5 cellular contexts compared by ENCODE assay signal in the genomic region with DNA sequence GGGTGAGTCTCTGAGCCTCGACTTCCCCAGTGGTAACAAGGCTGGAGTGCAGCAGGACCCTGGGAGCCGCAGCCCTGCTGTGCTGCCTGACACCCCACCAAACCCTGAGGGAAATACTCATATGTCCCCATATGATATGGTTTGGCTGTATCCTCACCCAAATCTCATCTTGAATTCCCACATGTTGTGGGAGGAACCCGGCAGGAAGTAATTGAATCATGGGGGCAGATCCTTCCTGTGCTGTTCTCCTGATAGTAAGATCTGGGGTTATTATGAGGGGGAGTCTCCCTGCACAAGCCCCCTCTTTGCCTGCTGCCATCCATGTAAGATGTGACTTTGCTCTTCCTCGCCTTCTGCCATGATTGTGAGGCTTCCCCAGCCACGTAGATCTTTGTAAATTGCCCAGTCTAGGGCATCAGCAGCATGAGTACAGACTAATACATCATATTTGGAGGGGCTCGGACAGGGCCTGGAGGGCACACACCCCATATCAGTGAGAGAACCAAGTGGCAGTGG.
"Had no signal": no experiment of that assay in that cellular context is flagged by ENCODE, and none has a peak within 500 bp of the region (broad histone marks: within the 10 kb centered on the region; RNA-seq: fewer than 3 reads in every experiment).

No MANE protein-coding gene starts in this region.

- H3K4me3 Mint-ChIP-seq: GM23338, H9 had no signal

- H3K4me3 ChIP-seq: GM23338 had no signal

- H3K27ac Mint-ChIP-seq: GM23338, H9 had no signal

- DNase-seq: H9, HCEC 1CT, IMR-90, KG1 had no signal

- ATAC-seq: GM23338 had no signal
